19 cellular contexts compared by ENCODE assay signal in the genomic region with DNA sequence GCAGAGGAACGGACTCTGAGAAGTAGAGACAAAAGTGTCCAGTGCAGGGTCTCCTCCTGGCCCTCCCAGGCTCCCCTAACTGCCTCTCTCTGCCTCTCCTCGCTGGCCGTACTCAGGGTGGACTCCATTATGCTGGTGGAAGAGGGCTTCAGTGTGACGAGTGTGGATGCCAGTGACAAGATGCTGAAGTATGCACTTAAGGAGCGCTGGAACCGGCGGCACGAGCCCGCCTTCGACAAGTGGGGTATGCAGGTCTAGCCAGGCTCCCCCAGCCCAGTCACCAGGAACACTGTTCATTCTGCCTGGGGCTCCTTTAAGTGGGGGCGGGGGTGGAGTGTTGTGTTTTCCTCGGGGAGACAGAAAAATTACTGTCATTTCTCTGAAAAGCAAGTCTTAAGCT. TPM values are rescaled to one million over a fixed set of nuclear protein-coding genes. Genes with fewer than 3 reads are reported as not detected.
DNase-seq lines count a peak whose midpoint lies in the region; ATAC-seq and TF ChIP-seq lines count a peak whose summit lies in the region.
"Had no signal": no experiment of that assay in that cellular context is flagged by ENCODE, and none has a peak within 500 bp of the region (broad histone marks: within the 10 kb centered on the region; RNA-seq: fewer than 3 reads in every experiment).

No MANE protein-coding gene starts in this region.

- intact Hi-C loops in natural killer cell (cut with micrococcal nuclease) = no loop called here

- no peak for ATAC-seq in activated naive CD8-positive, alpha-beta T cell treated with anti-CD3 and anti-CD28 coated beads, Interleukin-2, amount 50 U/mL, for 24 hours
- ATAC-seq in T-cell (replicated peaks in 1 of 4) = no peak
- no peak for ATAC-seq in natural killer cell
- ATAC-seq in GM19397 (IDR thresholded peaks at IDR 0.05; ENCODE audit: unreplicated experiment) = no peak

- POLR2A ChIA-PET in T-cell (lab: Charles Lee) = no interaction called here
- POLR2A ChIA-PET in activated CD4-positive, alpha-beta memory T cell treated with anti-CD3 and anti-CD28 coated beads, Interleukin-2, amount 10 ng/mL, durations not matched to agents 7 days and 5 days (lab: Charles Lee) = interaction anchor here (1.1 kb wide), 1 partner anchor 17 kb away, joined by 3 read pairs; a partner anchor contains a TSS

- H3K27ac Mint-ChIP-seq in activated naive CD8-positive, alpha-beta T cell = no peak overlapping the region
- H3K27ac Mint-ChIP-seq in activated naive CD8-positive, alpha-beta T cell treated with anti-CD3 and anti-CD28 coated beads, Interleukin-2, amount 50 U/mL, for 24 hours = no peak overlapping the region
- H3K27ac Mint-ChIP-seq in T-cell (no peak overlapping the region), natural killer cell (no peak overlapping the region), HFFc6 (no peak overlapping the region)
- H3K27ac Mint-ChIP-seq in activated CD4-positive, alpha-beta memory T cell treated with anti-CD3 and anti-CD28 coated beads, Interleukin-2, amount 10 ng/mL, durations not matched to agents 7 days and 5 days = no peak overlapping the region

- H3K9me3 Mint-ChIP-seq in activated naive CD8-positive, alpha-beta T cell (ENCODE audit: low read depth) = no peaks in the 10 kb centered on the region
- H3K9me3 Mint-ChIP-seq in activated naive CD8-positive, alpha-beta T cell treated with anti-CD3 and anti-CD28 coated beads, Interleukin-2, amount 50 U/mL, for 24 hours = no peaks in the 10 kb centered on the region
- H3K9me3 Mint-ChIP-seq in T-cell = no peaks in the 10 kb centered on the region
- no peaks in the 10 kb centered on the region for H3K9me3 Mint-ChIP-seq in natural killer cell
- no peaks in the 10 kb centered on the region for H3K9me3 Mint-ChIP-seq in activated CD4-positive, alpha-beta memory T cell treated with anti-CD3 and anti-CD28 coated beads, Interleukin-2, amount 10 ng/mL, durations not matched to agents 7 days and 5 days
- no peaks in the 10 kb centered on the region for H3K9me3 Mint-ChIP-seq in HFFc6

- H3K36me3 Mint-ChIP-seq in activated naive CD8-positive, alpha-beta T cell = no peaks in the 10 kb centered on the region
- peaks cover 1% of the 10 kb centered on the region for H3K36me3 Mint-ChIP-seq in activated naive CD8-positive, alpha-beta T cell treated with anti-CD3 and anti-CD28 coated beads, Interleukin-2, amount 50 U/mL, for 24 hours (ENCODE audit: low read depth)
- peaks cover 27% of the 10 kb centered on the region for H3K36me3 Mint-ChIP-seq in T-cell
- no peaks in the 10 kb centered on the region for H3K36me3 Mint-ChIP-seq in natural killer cell
- peaks cover 17% of the 10 kb centered on the region for H3K36me3 Mint-ChIP-seq in activated CD4-positive, alpha-beta memory T cell treated with anti-CD3 and anti-CD28 coated beads, Interleukin-2, amount 10 ng/mL, durations not matched to agents 7 days and 5 days (ENCODE audit: low read depth)
- peaks cover 13% of the 10 kb centered on the region for H3K36me3 Mint-ChIP-seq in HFFc6 (ENCODE audit: low read depth)

- CTCF ChIA-PET in T-cell (lab: Charles Lee) = no interaction called here
- CTCF ChIA-PET in activated CD4-positive, alpha-beta memory T cell treated with anti-CD3 and anti-CD28 coated beads, Interleukin-2, amount 10 ng/mL, durations not matched to agents 7 days and 5 days (lab: Charles Lee) = no interaction called here

- peaks cover 16% of the 10 kb centered on the region for H3K4me1 Mint-ChIP-seq in activated naive CD8-positive, alpha-beta T cell (ENCODE audit: low read depth)
- H3K4me1 Mint-ChIP-seq in activated naive CD8-positive, alpha-beta T cell treated with anti-CD3 and anti-CD28 coated beads, Interleukin-2, amount 50 U/mL, for 24 hours = peaks cover 12% of the 10 kb centered on the region
- H3K4me1 Mint-ChIP-seq in T-cell (peaks cover 21 to 25% (median 22%) of the 10 kb centered on the region in 3 donors), natural killer cell (peaks cover 12 to 13% of the 10 kb centered on the region in 2 donors), HFFc6 (ENCODE audit: low read depth) (peaks cover 29% of the 10 kb centered on the region)
- peaks cover 13% of the 10 kb centered on the region for H3K4me1 Mint-ChIP-seq in activated CD4-positive, alpha-beta memory T cell treated with anti-CD3 and anti-CD28 coated beads, Interleukin-2, amount 10 ng/mL, durations not matched to agents 7 days and 5 days

- H3K4me3 Mint-ChIP-seq in activated naive CD8-positive, alpha-beta T cell = peak overlapping the region; percentile 47
- no peak overlapping the region for H3K4me3 Mint-ChIP-seq in activated naive CD8-positive, alpha-beta T cell treated with anti-CD3 and anti-CD28 coated beads, Interleukin-2, amount 50 U/mL, for 24 hours
- H3K4me3 Mint-ChIP-seq in T-cell (peak overlapping the region in 2 of 3 donors; percentile 31 to 91), natural killer cell (peak overlapping the region; percentile 42), HFFc6 (no peak overlapping the region)
- no peak overlapping the region for H3K4me3 Mint-ChIP-seq in activated CD4-positive, alpha-beta memory T cell treated with anti-CD3 and anti-CD28 coated beads, Interleukin-2, amount 10 ng/mL, durations not matched to agents 7 days and 5 days

- in situ Hi-C loops in brain microvascular endothelial cell (cut with HindIII; ENCODE audit: low pct_ligation_motif_present, low sequenced_read_pairs) = no loop called here

- no peaks in the 10 kb centered on the region for H3K27me3 Mint-ChIP-seq in activated naive CD8-positive, alpha-beta T cell
- peaks cover 1% of the 10 kb centered on the region for H3K27me3 Mint-ChIP-seq in activated naive CD8-positive, alpha-beta T cell treated with anti-CD3 and anti-CD28 coated beads, Interleukin-2, amount 50 U/mL, for 24 hours
- no peaks in the 10 kb centered on the region for H3K27me3 Mint-ChIP-seq in T-cell
- peaks cover 0 to 17% of the 10 kb centered on the region in 2 donors for H3K27me3 Mint-ChIP-seq in natural killer cell (ENCODE audit: low read depth in 2 of 2)
- peaks cover 3% of the 10 kb centered on the region for H3K27me3 Mint-ChIP-seq in activated CD4-positive, alpha-beta memory T cell treated with anti-CD3 and anti-CD28 coated beads, Interleukin-2, amount 10 ng/mL, durations not matched to agents 7 days and 5 days
- H3K27me3 Mint-ChIP-seq in HFFc6 (ENCODE audit: insufficient read depth) = peaks cover 2% of the 10 kb centered on the region

- DNase-seq in activated naive CD8-positive, alpha-beta T cell treated with anti-CD3 and anti-CD28 coated beads, Interleukin-2, amount 50 U/mL, for 24 hours = no peak
- DNase-seq in T-cell = no peak
- DNase-seq in natural killer cell = no peak
- no peak for DNase-seq in brain microvascular endothelial cell
- no peak for DNase-seq in activated CD4-positive, alpha-beta memory T cell treated with anti-CD3 and anti-CD28 coated beads, Interleukin-2, amount 10 ng/mL, durations not matched to agents 7 days and 5 days
- DNase-seq in HFFc6 = no peak
- DNase-seq: DMS79 treated with DMSO at 0.1 percent for 48 hours, KG1, NCI-H1105 treated with DMSO at 0.1 percent for 48 hours, NCI-H2081 treated with DMSO at 0.1 percent for 48 hours, NCI-H510A treated with DMSO at 0.1 percent for 48 hours, NCI-H774, SHP77, SK-N-SH had no signal

- TF ChIP-seq CTCF in natural killer cell (IDR thresholded peaks at IDR 0.05) = no peak
- no peak for TF ChIP-seq CTCF in brain microvascular endothelial cell (IDR thresholded peaks at IDR 0.05; ENCODE audit: low read depth, low read length, missing control alignments)
- no peak for TF ChIP-seq CTCF in HFFc6 (IDR thresholded peaks at IDR 0.05)

- no peak overlapping the region for H3K27ac ChIP-seq in brain microvascular endothelial cell
- H3K27ac ChIP-seq: BLaER1 had no signal

- no peak overlapping the region for H3K4me3 ChIP-seq in brain microvascular endothelial cell (ENCODE audit: low read depth, low read length)
- H3K4me3 ChIP-seq: BLaER1, HAP-1 had no signal

- peaks cover 2% of the 10 kb centered on the region for H3K36me3 ChIP-seq in brain microvascular endothelial cell (replicated peaks)

- no peaks in the 10 kb centered on the region for H3K27me3 ChIP-seq in brain microvascular endothelial cell (replicated peaks)

RNA-seq across cellular contexts. Expression of a gene that starts 1.5 kb away (rescaled TPM):
- total RNA-seq in T-cell (1 to 10 TPM in 4 of 5 donors, under 1 TPM in 1; 0.93 to 3.4 (median 1.3) TPM), natural killer cell (1 to 10 TPM; 2.0 to 2.8 (median 2.6) TPM)
- under 1 TPM; 0.38 to 0.60 TPM for total RNA-seq in activated CD4-positive, alpha-beta memory T cell treated with anti-CD3 and anti-CD28 coated beads, Interleukin-2, amount 10 ng/mL, durations not matched to agents 7 days and 5 days
- under 1 TPM in 5 of 6 experiments, not detected in 1; 0.16 to 0.24 (median 0.20) TPM for total RNA-seq in HFFc6 (2021; fragmentation: NEBNext Ultra II Directional; extraction: Animal tissue kit (Norgen Biotek cat#: 25700))

RNA-seq across cellular contexts. Expression of a gene that starts 16.9 kb away (rescaled TPM):
- total RNA-seq in T-cell (10 to 100 TPM; 20.5 to 30.5 (median 27.4) TPM), natural killer cell (10 to 100 TPM in 1 of 3 donors, 1 to 10 TPM in 2; 8.2 to 13.6 (median 9.9) TPM)
- 10 to 100 TPM; 27.4 to 29.1 TPM for total RNA-seq in activated CD4-positive, alpha-beta memory T cell treated with anti-CD3 and anti-CD28 coated beads, Interleukin-2, amount 10 ng/mL, durations not matched to agents 7 days and 5 days
- total RNA-seq in HFFc6 (2021; fragmentation: NEBNext Ultra II Directional; extraction: Animal tissue kit (Norgen Biotek cat#: 25700)) = 10 to 100 TPM; 20.3 to 31.7 (median 22.4) TPM

RNA-seq across cellular contexts. Expression of a gene that starts 22.3 kb away (rescaled TPM):
- total RNA-seq in T-cell (10 to 100 TPM; 27.8 to 35.1 (median 33.3) TPM), natural killer cell (10 to 100 TPM; 30.5 to 49.1 (median 40.1) TPM)
- total RNA-seq in activated CD4-positive, alpha-beta memory T cell treated with anti-CD3 and anti-CD28 coated beads, Interleukin-2, amount 10 ng/mL, durations not matched to agents 7 days and 5 days = 10 to 100 TPM; 56.8 to 59.3 TPM
- total RNA-seq in HFFc6 (2021; fragmentation: NEBNext Ultra II Directional; extraction: Animal tissue kit (Norgen Biotek cat#: 25700)) = 10 to 100 TPM; 37.7 to 50.7 (median 43.4) TPM

RNA-seq across cellular contexts. Expression of a gene that starts 32.8 kb away (rescaled TPM):
- total RNA-seq in T-cell = 10 to 100 TPM; 51.2 to 86.2 (median 79.4) TPM
- 10 to 100 TPM; 52.4 to 71.2 (median 59.8) TPM for total RNA-seq in natural killer cell
- 10 to 100 TPM; 51.1 to 53.2 TPM for total RNA-seq in activated CD4-positive, alpha-beta memory T cell treated with anti-CD3 and anti-CD28 coated beads, Interleukin-2, amount 10 ng/mL, durations not matched to agents 7 days and 5 days
- 10 to 100 TPM; 38.0 to 51.7 (median 42.5) TPM for total RNA-seq in HFFc6 (2021; fragmentation: NEBNext Ultra II Directional; extraction: Animal tissue kit (Norgen Biotek cat#: 25700))

RNA-seq across cellular contexts. Expression of a gene that starts 46.2 kb away (rescaled TPM):
- total RNA-seq in T-cell = under 1 TPM in 1 of 5 donors, not detected in 4; 0.53 TPM
- total RNA-seq in natural killer cell = 1 to 10 TPM in 2 of 3 donors, not detected in 1; 3.7 to 4.7 TPM
- total RNA-seq in activated CD4-positive, alpha-beta memory T cell treated with anti-CD3 and anti-CD28 coated beads, Interleukin-2, amount 10 ng/mL, durations not matched to agents 7 days and 5 days = not detected
- not detected for total RNA-seq in HFFc6 (2021; fragmentation: NEBNext Ultra II Directional; extraction: Animal tissue kit (Norgen Biotek cat#: 25700))
- total RNA-seq: G401 had no signal

Comparison
In these comparisons a context has a peak if more than half of its experiments do, and no peak if none do; other contexts are left out.
1. H3K4me3 Mint-ChIP-seq: peak in activated naive CD8-positive, alpha-beta T cell (single experiment), T-cell (2 of 3) and natural killer cell (single experiment); none in activated naive CD8-positive, alpha-beta T cell treated with anti-CD3 and anti-CD28 coated beads, Interleukin-2, amount 50 U/mL, for 24 hours (single experiment), activated CD4-positive, alpha-beta memory T cell treated with anti-CD3 and anti-CD28 coated beads, Interleukin-2, amount 10 ng/mL, durations not matched to agents 7 days and 5 days (single experiment) and HFFc6 (single experiment).